In genomic region chr1:40383095-40383487, GRCh38 we compare ENCODE assay signal across 1 cellular context.
TF ChIP-seq lines count a peak whose summit lies in the region.

No MANE protein-coding gene starts in this region.

TF ChIP-seq in K562, 482 proteins besides CTCF, POLR2A, EP300 and RAD21 (continued from another document):
- TF ChIP-seq ZNF518B (CRISPR knock-in tag; IDR thresholded peaks at IDR 0.05) (no peak), ZBTB1 (CRISPR knock-in tag; IDR thresholded peaks at IDR 0.05; ENCODE audit: borderline replicate concordance, low read depth) (no peak), SRSF3 (IDR thresholded peaks at IDR 0.05; ENCODE audit: insufficient read depth, low read length) (no peak), TAF1 (IDR thresholded peaks at IDR 0.05; ENCODE audit: control insufficient read depth, extremely low read depth, insufficient read depth, low read length, severe bottlenecking) (no peak), GABPB1 (CRISPR knock-in tag; IDR thresholded peaks at IDR 0.05) (peak; percentile 13; the same call in 1 of the 2 replicates), NFATC3 (IDR thresholded peaks at IDR 0.05) (no peak), MAFK (IDR thresholded peaks at IDR 0.05; ENCODE audit: low read length) (no peak), HMG20B (CRISPR knock-in tag; IDR thresholded peaks at IDR 0.05) (no peak), SLC30A9 (CRISPR knock-in tag; IDR thresholded peaks at IDR 0.05) (no peak), PYGO2 (tag; IDR thresholded peaks at IDR 0.05) (no peak), SAFB (IDR thresholded peaks at IDR 0.05; ENCODE audit: borderline replicate concordance, low read depth, low read length) (no peak), ZNF165 (CRISPR knock-in tag; IDR thresholded peaks at IDR 0.05; ENCODE audit: borderline replicate concordance) (no peak), NR4A1 (CRISPR knock-in tag; IDR thresholded peaks at IDR 0.05) (no peak), NR4A1 (tag; IDR thresholded peaks at IDR 0.05) (no peak; the same call in 1 of the 2 replicates), DLX4 (CRISPR knock-in tag; IDR thresholded peaks at IDR 0.05) (no peak), ZNF445 (CRISPR knock-in tag; IDR thresholded peaks at IDR 0.05; ENCODE audit: low read depth) (no peak), ZNF398 (CRISPR knock-in tag; IDR thresholded peaks at IDR 0.05) (no peak), ZC3H8 (IDR thresholded peaks at IDR 0.05) (no peak), ZNF24 (IDR thresholded peaks at IDR 0.05) (no peak)
TF ChIP-seq in K562: peak in this region for 51.
